28 cellular contexts compared by ENCODE assay signal in the genomic region with DNA sequence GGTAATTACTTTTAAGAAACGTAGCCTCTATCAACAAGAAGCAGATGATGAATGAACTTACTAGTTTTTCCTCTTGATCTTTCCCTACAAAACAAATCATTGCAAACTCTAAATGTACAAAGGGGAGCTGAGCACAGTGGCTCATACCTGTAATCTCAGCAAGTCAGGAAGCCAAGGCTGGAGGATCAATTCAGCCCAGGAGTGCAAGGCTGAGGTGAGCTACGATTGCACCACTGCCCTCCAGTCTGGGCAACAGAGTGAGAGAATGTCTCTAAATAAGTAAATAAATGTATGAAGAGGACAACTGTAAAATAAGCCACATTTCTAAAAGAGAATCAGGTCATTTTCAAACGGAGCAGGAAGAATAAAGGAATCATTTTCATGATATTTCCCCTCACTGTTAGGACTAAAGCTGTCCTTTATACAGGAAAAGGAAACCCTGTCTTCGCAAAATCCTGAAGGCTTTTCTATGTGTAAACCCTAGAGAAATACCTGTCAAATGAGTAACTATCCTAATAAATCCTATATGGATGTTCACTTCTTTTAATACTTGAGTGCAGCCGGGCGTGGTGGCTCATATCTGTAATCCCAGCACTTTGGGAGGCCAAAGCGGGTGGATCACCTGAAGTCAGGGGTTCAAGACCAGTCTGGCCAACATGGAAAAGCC. TPM values are rescaled to one million over a fixed set of nuclear protein-coding genes. Genes with fewer than 3 reads are reported as not detected.
DNase-seq lines count a peak whose midpoint lies in the region; FAIRE-seq and TF ChIP-seq lines count a peak whose summit lies in the region.
"Had no signal": no experiment of that assay in that cellular context is flagged by ENCODE, and none has a peak within 500 bp of the region (broad histone marks: within the 10 kb centered on the region; RNA-seq: fewer than 3 reads in every experiment).

No MANE protein-coding gene starts in this region.

- no CpG with 5 or more reads among the region's 7 CpGs for WGBS in mesendoderm (ENCODE audit: extremely low coverage, insufficient coverage, low lambda C conversion rate)
- no CpG with 5 or more reads among the region's 7 CpGs for WGBS in neuronal stem cell (ENCODE audit: extremely low coverage in 2 of 2, insufficient read length in 2 of 2, insufficient replicate concordance in 1 of 2), 2 donors

- peak overlapping the region; percentile 93 for H3K27ac ChIP-seq in DOHH2 (ENCODE audit: low read depth, low read length)
- H3K27ac ChIP-seq in PC-9, result no peak overlapping the region
- no peak overlapping the region for H3K27ac ChIP-seq in mesendoderm (ENCODE audit: low read depth, low read length)
- no peak overlapping the region for H3K27ac ChIP-seq in neuronal stem cell (replicated peaks; ENCODE audit: low read length)
- no peak overlapping the region for H3K27ac ChIP-seq in CD4-positive, alpha-beta memory T cell (ENCODE audit: low read depth, low read length)
- H3K27ac ChIP-seq: breast epithelium, coronary artery, gastroesophageal sphincter, suprapubic skin had no signal

- H4K8ac ChIP-seq in mesendoderm (ENCODE audit: low read depth, low read length) (no peak overlapping the region), neuronal stem cell (ENCODE audit: low read depth, low read length) (no peak overlapping the region)

- H3K79me2 ChIP-seq in DOHH2 (ENCODE audit: control insufficient read depth, low read length), result peaks cover 100% of the 10 kb centered on the region
- peaks cover 82% of the 10 kb centered on the region for H3K79me2 ChIP-seq in PC-9 (ENCODE audit: low read depth)
- H3K79me2 ChIP-seq in mesendoderm (ENCODE audit: control insufficient read depth, insufficient read depth, low read length), result peaks cover 69% of the 10 kb centered on the region

- H2BK5ac ChIP-seq in mesendoderm (ENCODE audit: low read length) (no peak overlapping the region), neuronal stem cell (ENCODE audit: low read length) (no peak overlapping the region)

- no peaks in the 10 kb centered on the region for H3K27me3 Mint-ChIP-seq in CD4-positive, alpha-beta memory T cell
- H3K27me3 Mint-ChIP-seq: activated CD4-positive, alpha-beta T cell treated with anti-CD3 and anti-CD28 coated beads for 36 hours; T-cell had no signal

- H3K9me3 ChIP-seq in DOHH2 (ENCODE audit: control insufficient read depth, insufficient read depth, low read length), result no peaks in the 10 kb centered on the region
- no peaks in the 10 kb centered on the region for H3K9me3 ChIP-seq in PC-9 (ENCODE audit: insufficient read depth, low read depth)
- H3K9me3 ChIP-seq in neuronal stem cell (replicated peaks in 1 of 2; ENCODE audit: control insufficient read depth in 2 of 2, insufficient read depth in 1 of 2, low read depth in 1 of 2, low read length in 2 of 2), result no peaks in the 10 kb centered on the region
- no peaks in the 10 kb centered on the region for H3K9me3 ChIP-seq in CD4-positive, alpha-beta memory T cell (ENCODE audit: control insufficient read depth in 1 of 2, low read length in 2 of 2)
- H3K9me3 ChIP-seq: breast epithelium, gastroesophageal sphincter, suprapubic skin had no signal

- H3K4me3 Mint-ChIP-seq in CD4-positive, alpha-beta memory T cell, result peak overlapping the region in 2 of 8 donors; percentile 0 to 21
- H3K4me3 Mint-ChIP-seq: activated CD4-positive, alpha-beta T cell treated with anti-CD3 and anti-CD28 coated beads for 36 hours; activated T-cell treated with anti-CD3 and anti-CD28 coated beads, Interleukin-2, amount 50 U/mL, for 4 hours; T-cell had no signal

- TF ChIP-seq CTCF in DOHH2 (IDR thresholded peaks at IDR 0.05; ENCODE audit: low read depth, low read length, poor library complexity, severe bottlenecking), result no peak
- no peak for TF ChIP-seq CTCF in PC-9 (conservative IDR thresholded peaks at IDR 0.05)
- TF ChIP-seq CTCF in epithelial cell of esophagus (IDR thresholded peaks at IDR 0.05; ENCODE audit: insufficient read depth, low read depth, low read length, missing control alignments), result no peak
- TF ChIP-seq CTCF in D721Med (IDR thresholded peaks at IDR 0.05; ENCODE audit: insufficient read depth, missing control alignments), result no peak

- peaks cover 54% of the 10 kb centered on the region for H3F3A ChIP-seq in DOHH2 (ENCODE audit: control insufficient read depth, insufficient read depth)
- peaks cover 3% of the 10 kb centered on the region; the same call in 1 of the 2 replicates for H3F3A ChIP-seq in PC-9 (ENCODE audit: insufficient read depth, low read depth)

- peaks cover 36 to 78% (median 60%) of the 10 kb centered on the region in 4 donors for H3K4me1 Mint-ChIP-seq in CD4-positive, alpha-beta memory T cell

- no peak overlapping the region for H2BK120ac ChIP-seq in mesendoderm (ENCODE audit: low read depth, low read length)
- no peak overlapping the region for H2BK120ac ChIP-seq in neuronal stem cell (ENCODE audit: low read depth, low read length)

- CTCF ChIA-PET in PC-9 (lab: Charles Lee), result no interaction called here
- CTCF ChIA-PET in CD4-positive, alpha-beta memory T cell (lab: Charles Lee; ENCODE audit: partially characterized antibody), result interaction anchor here (1.6 to 3.7 kb wide), 2 partner anchors 9 to 138 kb away, joined by 5 to 30 read pairs; no protein-coding TSS in a partner anchor

- H4K91ac ChIP-seq in neuronal stem cell (ENCODE audit: low read depth, low read length, poor library complexity), result no peak overlapping the region

- DNase-seq in PC-9, result peak in 1 of 2 experiments; percentile 35
- DNase-seq in epithelial cell of esophagus (ENCODE audit: low read depth), result peak; percentile 46
- DNase-seq in mesendoderm, result no peak
- DNase-seq in D721Med (ENCODE audit: insufficient read length, low spot score), result no peak
- no peak for DNase-seq in neuronal stem cell (ENCODE audit: low spot score)
- no peak for DNase-seq in CD4-positive, alpha-beta memory T cell
- no peak for DNase-seq in NCI-H146 (lab: John Stamatoyannopoulos, UW)
- DNase-seq: activated CD4-positive, alpha-beta T cell treated with anti-CD3 and anti-CD28 coated beads for 36 hours; activated naive CD4-positive, alpha-beta T cell; activated T-cell treated with anti-CD3 and anti-CD28 coated beads, Interleukin-2, amount 50 U/mL, for 4 hours; hypothalamus; islet precursor cell; mammary epithelial cell; NCI-H1105 treated with DMSO at 0.1 percent for 48 hours; NCI-H2029 treated with DMSO at 0.1 percent for 48 hours; NCI-H345; NCI-H774; OCI-M1; SIG-M5; T-cell had no signal

- H3K79me1 ChIP-seq in mesendoderm (ENCODE audit: low read length), result peaks cover 7% of the 10 kb centered on the region
- no peaks in the 10 kb centered on the region for H3K79me1 ChIP-seq in neuronal stem cell (ENCODE audit: low read depth, low read length)

- no peak overlapping the region for H3K23ac ChIP-seq in mesendoderm (ENCODE audit: low read length)
- H3K23ac ChIP-seq in neuronal stem cell (ENCODE audit: low read depth, low read length, poor library complexity), result no peak overlapping the region

- H3K9me3 Mint-ChIP-seq in CD4-positive, alpha-beta memory T cell, result no peaks in the 10 kb centered on the region
- H3K9me3 Mint-ChIP-seq: activated T-cell treated with anti-CD3 and anti-CD28 coated beads, Interleukin-2, amount 50 U/mL, for 4 hours; T-cell had no signal

- H3K36me3 ChIP-seq in DOHH2 (ENCODE audit: control insufficient read depth, low read length), result 0 out of 2 replicates have a peak, but pooled peaks cover 4% of the 10 kb centered on the region
- H3K36me3 ChIP-seq in PC-9 (ENCODE audit: low read depth), result no peaks in the 10 kb centered on the region; the same call in 1 of the 2 replicates
- H3K36me3 ChIP-seq in mesendoderm (ENCODE audit: control insufficient read depth, insufficient read depth, low read length), result no peaks in the 10 kb centered on the region
- no peaks in the 10 kb centered on the region for H3K36me3 ChIP-seq in neuronal stem cell (replicated peaks in 1 of 2; ENCODE audit: control insufficient read depth in 2 of 2, insufficient read depth in 2 of 2, low read length in 2 of 2)
- no peaks in the 10 kb centered on the region for H3K36me3 ChIP-seq in CD4-positive, alpha-beta memory T cell (ENCODE audit: insufficient read depth, low read length)
- H3K36me3 ChIP-seq: breast epithelium, gastroesophageal sphincter, suprapubic skin had no signal

- H3K4me2 ChIP-seq in DOHH2 (ENCODE audit: low read length) (peak overlapping the region; percentile 91), PC-9 (peak overlapping the region; percentile 6; the same call in 1 of the 2 replicates), mesendoderm (ENCODE audit: low read length) (no peak overlapping the region), neuronal stem cell (ENCODE audit: insufficient read depth, low read length, poor library complexity, severe bottlenecking) (no peak overlapping the region)
- H3K4me2 ChIP-seq: smooth muscle cell had no signal

- H3K9me2 ChIP-seq in DOHH2 (replicated peaks; ENCODE audit: control insufficient read depth, low read length) (no peaks in the 10 kb centered on the region), PC-9 (ENCODE audit: insufficient read depth) (no peaks in the 10 kb centered on the region)

- no peak for FAIRE-seq in D721Med (lab: Jason Lieb, UNC)
- FAIRE-seq: GM12878, TTC549 had no signal

- no peak overlapping the region for H4K5ac ChIP-seq in mesendoderm (ENCODE audit: low read length)

- H3K27me3 ChIP-seq in DOHH2 (ENCODE audit: control insufficient read depth, low read length), result no peaks in the 10 kb centered on the region
- no peaks in the 10 kb centered on the region for H3K27me3 ChIP-seq in PC-9 (ENCODE audit: insufficient read depth, low read depth)
- H3K27me3 ChIP-seq in mesendoderm (ENCODE audit: insufficient read depth, low read length, poor library complexity), result no peaks in the 10 kb centered on the region
- H3K27me3 ChIP-seq in neuronal stem cell (ENCODE audit: control insufficient read depth in 3 of 3, insufficient read depth in 3 of 3, low read depth in 1 of 3, low read length in 3 of 3), result no peaks in the 10 kb centered on the region
- no peaks in the 10 kb centered on the region for H3K27me3 ChIP-seq in CD4-positive, alpha-beta memory T cell (ENCODE audit: insufficient read depth, low read length)
- H3K27me3 ChIP-seq: breast epithelium, gastroesophageal sphincter, suprapubic skin had no signal

- peak overlapping the region in 2 of 7 donors; percentile 2 to 13 for H3K27ac Mint-ChIP-seq in CD4-positive, alpha-beta memory T cell
- H3K27ac Mint-ChIP-seq: activated CD4-positive, alpha-beta T cell treated with anti-CD3 and anti-CD28 coated beads for 36 hours; T-cell had no signal

- H2AK5ac ChIP-seq in mesendoderm (ENCODE audit: low read length), result no peak overlapping the region
- no peak overlapping the region for H2AK5ac ChIP-seq in neuronal stem cell (ENCODE audit: low read depth, low read length)

- no peak overlapping the region for H3K14ac ChIP-seq in neuronal stem cell (ENCODE audit: low read length)

- POLR2A ChIA-PET in PC-9 (lab: Charles Lee; ENCODE audit: unreplicated experiment), result interaction anchor here (0.6 to 0.7 kb wide), 2 partner anchors 13 to 106 kb away, joined by 3 to 7 read pairs; no protein-coding TSS in a partner anchor
- POLR2A ChIA-PET in CD4-positive, alpha-beta memory T cell (lab: Charles Lee; ENCODE audit: partially characterized antibody), result no interaction called here

- H3K56ac ChIP-seq in mesendoderm (ENCODE audit: low read length), result peak overlapping the region; percentile 3

- H3K18ac ChIP-seq in mesendoderm (ENCODE audit: low read length), result no peak overlapping the region
- H3K18ac ChIP-seq in neuronal stem cell (ENCODE audit: low read length), result no peak overlapping the region

- no peaks in the 10 kb centered on the region for H3K36me3 Mint-ChIP-seq in CD4-positive, alpha-beta memory T cell

- H4K20me1 ChIP-seq in DOHH2 (ENCODE audit: control insufficient read depth, insufficient read depth, low read depth, low read length), result no peaks in the 10 kb centered on the region
- H4K20me1 ChIP-seq in PC-9 (ENCODE audit: insufficient read depth), result no peaks in the 10 kb centered on the region

- no TSS peak for BruUV-seq in PC-9 (replicated peaks; lab: Mats Ljungman, UMichigan)

- H2BK12ac ChIP-seq in neuronal stem cell (ENCODE audit: low read length), result no peak overlapping the region

- peaks cover 100% of the 10 kb centered on the region for H3K4me1 ChIP-seq in DOHH2 (ENCODE audit: control insufficient read depth, low read length)
- H3K4me1 ChIP-seq in PC-9 (replicated peaks; ENCODE audit: insufficient read depth), result peaks cover 10% of the 10 kb centered on the region; the same call in 1 of the 2 replicates
- H3K4me1 ChIP-seq in mesendoderm (ENCODE audit: control insufficient read depth, low read depth, low read length), result peaks cover 1% of the 10 kb centered on the region
- H3K4me1 ChIP-seq in neuronal stem cell (ENCODE audit: control insufficient read depth in 2 of 2, insufficient read depth in 1 of 2, low read depth in 1 of 2, low read length in 2 of 2), result peaks cover 0 to 1% of the 10 kb centered on the region in 2 donors
- peaks cover 53% of the 10 kb centered on the region for H3K4me1 ChIP-seq in CD4-positive, alpha-beta memory T cell (ENCODE audit: insufficient read depth, low read length)
- H3K4me1 ChIP-seq: breast epithelium had no signal

- H3K4ac ChIP-seq in mesendoderm (ENCODE audit: low read depth, low read length), result no peak overlapping the region
- no peak overlapping the region for H3K4ac ChIP-seq in neuronal stem cell (ENCODE audit: low read length)

- no peak overlapping the region for H2AFZ ChIP-seq in PC-9
- no peak overlapping the region for H2AFZ ChIP-seq in neuronal stem cell (ENCODE audit: low read length)

- H3K4me3 ChIP-seq in DOHH2 (ENCODE audit: low read length), result peak overlapping the region; percentile 70
- H3K4me3 ChIP-seq in PC-9, result no peak overlapping the region
- H3K4me3 ChIP-seq in epithelial cell of esophagus (ENCODE audit: low read length), result no peak overlapping the region
- H3K4me3 ChIP-seq in mesendoderm (ENCODE audit: low read length), result no peak overlapping the region
- H3K4me3 ChIP-seq in neuronal stem cell (ENCODE audit: low read length in 2 of 2), result no peak overlapping the region
- no peak overlapping the region for H3K4me3 ChIP-seq in CD4-positive, alpha-beta memory T cell (ENCODE audit: low read length in 2 of 2)
- H3K4me3 ChIP-seq: breast epithelium, coronary artery, gastroesophageal sphincter, GM12878, smooth muscle cell, suprapubic skin had no signal

- no peak overlapping the region for H3K9ac ChIP-seq in mesendoderm (ENCODE audit: low read length)
- no peak overlapping the region for H3K9ac ChIP-seq in neuronal stem cell (ENCODE audit: low read depth, low read length, poor library complexity)

- intact Hi-C loops in PC-9 (cut with micrococcal nuclease; ENCODE audit: unreplicated experiment), result no loop called here
- intact Hi-C loops in CD4-positive, alpha-beta memory T cell (cut with micrococcal nuclease), result no loop called here

- H2BK15ac ChIP-seq in mesendoderm (replicated peaks; ENCODE audit: low read depth), result no peak overlapping the region
- H2BK15ac ChIP-seq in neuronal stem cell (ENCODE audit: low read length), result no peak overlapping the region

RNA-seq across cellular contexts. Expression of a gene that starts 41.2 kb away (rescaled TPM):
- total RNA-seq in PC-9 (2021), result 30.7 and 42.2 TPM in 2 replicates
- polyA plus RNA-seq in mesendoderm (2013, experiment 1 of 2), result 180 TPM
- 184 TPM for polyA plus RNA-seq in mesendoderm (2013, experiment 2 of 2)
- 53.5 TPM for polyA plus RNA-seq in neuronal stem cell (2013, experiment 1 of 2)
- 52.9 TPM for polyA plus RNA-seq in neuronal stem cell (2013, experiment 2 of 2)
- total RNA-seq in CD4-positive, alpha-beta memory T cell, result 10 to 100 TPM; 11.4 to 11.8 TPM
- 10 to 100 TPM; 11.5 to 12.5 TPM for polyA plus RNA-seq in CD4-positive, alpha-beta memory T cell

Comparison
In these comparisons a context has a peak if more than half of its experiments do, and no peak if none do; other contexts are left out.
1. H3K4me2 ChIP-seq: peak in DOHH2 (single experiment) and PC-9 (single experiment); none in mesendoderm (single experiment) and neuronal stem cell (single experiment).